ENCODE assay signal across 19 cellular contexts in the genomic region with DNA sequence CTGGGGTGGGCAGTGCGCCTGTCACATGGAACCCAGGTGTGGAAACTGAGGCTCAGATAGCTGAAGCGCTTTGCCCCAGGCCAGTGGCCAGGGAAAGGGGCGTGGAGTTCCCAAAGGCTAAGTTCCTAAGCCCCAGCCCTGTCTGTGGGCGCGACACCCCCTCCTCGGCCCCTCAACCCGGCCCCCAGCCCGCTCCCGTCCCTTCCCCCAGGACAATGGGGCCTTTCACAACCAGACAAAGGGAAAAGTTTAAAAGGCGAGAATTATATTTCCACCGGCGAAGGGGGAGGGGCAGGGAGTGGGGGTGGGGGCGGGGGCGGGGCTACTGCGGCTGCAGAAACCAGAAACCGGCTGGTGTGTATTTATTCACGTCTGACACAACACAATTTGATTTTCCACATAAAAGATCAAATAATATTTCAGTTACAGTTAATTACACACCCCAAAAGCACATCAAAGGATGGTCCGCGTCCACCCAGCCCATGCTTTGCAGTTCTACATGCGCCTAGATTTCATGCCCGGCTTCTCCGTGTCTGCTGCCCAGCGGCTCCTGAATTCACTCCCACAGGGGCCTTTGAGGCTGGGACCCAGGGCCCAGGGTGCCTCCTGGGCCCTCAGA.
"Had no signal": no experiment of that assay in that cellular context is flagged by ENCODE, and none has a peak within 500 bp of the region (broad histone marks: within the 10 kb centered on the region; RNA-seq: fewer than 3 reads in every experiment).

No MANE protein-coding gene starts in this region.

- H3K27me3 ChIP-seq: right atrium auricular region had no signal

- H3K4me3 ChIP-seq: heart left ventricle, mucosa of descending colon, right atrium auricular region, skin epidermis, thoracic aorta had no signal

- DNase-seq: activated naive CD4-positive, alpha-beta T cell treated with Interleukin-2 at 50 U/mL for 16 hours; aorta; cortex of kidney; effector CD8-positive, alpha-beta T cell; heart left ventricle; left colon; mammary epithelial cell; mucosa of descending colon; naive thymus-derived CD4-positive, alpha-beta T cell; stimulated activated CD4-positive, alpha-beta T cell treated with anti-CD3 and anti-CD28 coated beads, Interleukin-4, amount 100 ng/mL, for 4 hours; stimulated activated CD8-positive, alpha-beta memory T cell treated with anti-CD3 and anti-CD28 coated beads, Interleukin-4, amount 100 ng/mL, for 48 hours; stimulated activated naive CD8-positive, alpha-beta T cell treated with anti-CD3 and anti-CD28 coated beads, Interleukin-15, Interleukin-2, amounts not matched to agents 100 U/mL and 50 U/mL, for 24 hours; T-cell; T-helper 9 cell had no signal

- ATAC-seq: activated CD4-positive, CD25-positive, alpha-beta regulatory T cell treated with anti-CD3 and anti-CD28 coated beads, Interleukin-2, amount 50 U/mL, for 24 hours; heart left ventricle; left colon; mucosa of descending colon; naive thymus-derived CD4-positive, alpha-beta T cell; stimulated activated naive CD8-positive, alpha-beta T cell treated with anti-CD3 and anti-CD28 coated beads, Interleukin-15, Interleukin-2, amounts not matched to agents 100 U/mL and 50 U/mL, for 24 hours; T-cell had no signal

- H3K9me3 ChIP-seq: mucosa of descending colon, right atrium auricular region, thoracic aorta had no signal

- H3K36me3 ChIP-seq: heart left ventricle, right atrium auricular region, thoracic aorta had no signal

- H3K27ac ChIP-seq: epithelial cell of prostate, heart left ventricle, right atrium auricular region, skin epidermis, thoracic aorta had no signal
